10 cellular contexts compared by ENCODE assay signal in genomic region chr11:111539426-111540113, GRCh38. TPM values are rescaled to one million over a fixed set of nuclear protein-coding genes. Genes with fewer than 3 reads are reported as not detected.
A peak's percentile ranks its signal among the peaks of the same experiment; 100 is the strongest.
DNase-seq lines count a peak whose midpoint lies in the region; ATAC-seq and TF ChIP-seq lines count a peak whose summit lies in the region.
"Had no signal": no experiment of that assay in that cellular context is flagged by ENCODE, and none has a peak within 500 bp of the region (broad histone marks: within the 10 kb centered on the region; RNA-seq: fewer than 3 reads in every experiment).

No MANE protein-coding gene starts in this region.

- H2AFZ ChIP-seq in mesenchymal stem cell (ENCODE audit: low read depth, low read length) = no peak overlapping the region

- H4K8ac ChIP-seq in mesenchymal stem cell (ENCODE audit: low read length) = peak overlapping the region; percentile 16

- no peak overlapping the region for H3K23ac ChIP-seq in mesenchymal stem cell (ENCODE audit: low read length in 2 of 2)

- peaks cover 50% of the 10 kb centered on the region for H3K27me3 Mint-ChIP-seq in activated naive CD4-positive, alpha-beta T cell treated with anti-CD3 and anti-CD28 coated beads for 36 hours (ENCODE audit: low read depth)
- peaks cover 52% of the 10 kb centered on the region for H3K27me3 Mint-ChIP-seq in activated naive CD8-positive, alpha-beta T cell treated with anti-CD3 and anti-CD28 coated beads for 36 hours

- no peaks in the 10 kb centered on the region for H3K9me3 Mint-ChIP-seq in activated naive CD4-positive, alpha-beta T cell treated with anti-CD3 and anti-CD28 coated beads for 36 hours
- no peaks in the 10 kb centered on the region for H3K9me3 Mint-ChIP-seq in activated naive CD8-positive, alpha-beta T cell treated with anti-CD3 and anti-CD28 coated beads for 36 hours

- H3K4ac ChIP-seq in mesenchymal stem cell (ENCODE audit: low read depth in 1 of 2, low read length in 2 of 2) = peak overlapping the region in 1 of 2 experiments; percentile 81

- WGBS in mesenchymal stem cell = 59% methylated on average over 9 of the region's 9 CpGs

- peaks cover 22% of the 10 kb centered on the region for H3K4me1 Mint-ChIP-seq in activated naive CD4-positive, alpha-beta T cell treated with anti-CD3 and anti-CD28 coated beads for 36 hours (ENCODE audit: low read depth)
- H3K4me1 Mint-ChIP-seq in activated naive CD8-positive, alpha-beta T cell treated with anti-CD3 and anti-CD28 coated beads for 36 hours = peaks cover 61% of the 10 kb centered on the region

- H3K9me3 ChIP-seq in mesenchymal stem cell (ENCODE audit: control insufficient read depth, low read length) (no peaks in the 10 kb centered on the region), tibial artery (no peaks in the 10 kb centered on the region)

- intact Hi-C loops in activated naive CD4-positive, alpha-beta T cell treated with anti-CD3 and anti-CD28 coated beads for 36 hours (cut with micrococcal nuclease) = loop anchor here (1.0 to 2.0 kb wide), 3 partner anchors 8 to 25 kb away; partner anchors contain the start of gene HOATZ
- intact Hi-C loops in tibial artery (cut with DNase I; ENCODE audit: low total_unique reads) = no loop called here

- ATAC-seq in HG02798 (IDR thresholded peaks at IDR 0.05; ENCODE audit: poor library complexity, unreplicated experiment) = no peak
- no peak for ATAC-seq in GM18867 (IDR thresholded peaks at IDR 0.05; ENCODE audit: unreplicated experiment)

- peak overlapping the region in 1 of 2 experiments; percentile 96 for H3K14ac ChIP-seq in mesenchymal stem cell (ENCODE audit: low read length in 2 of 2)

- H2AK5ac ChIP-seq in mesenchymal stem cell (ENCODE audit: low read length, severe bottlenecking) = peak overlapping the region; percentile 12

- no peak overlapping the region for H4K91ac ChIP-seq in mesenchymal stem cell (ENCODE audit: low read length)

- CTCF ChIA-PET in activated naive CD4-positive, alpha-beta T cell treated with anti-CD3 and anti-CD28 coated beads for 36 hours (lab: Charles Lee) = interaction anchor here (1.2 to 1.3 kb wide), 2 partner anchors 9 to 85 kb away, joined by 3 to 4 read pairs; no protein-coding TSS in a partner anchor

- no peak overlapping the region for H3K27ac ChIP-seq in mesenchymal stem cell (ENCODE audit: low read length, poor library complexity, severe bottlenecking)
- peak overlapping the region; percentile 76 to 78 for H3K27ac ChIP-seq in tibial artery

- H3K9ac ChIP-seq in mesenchymal stem cell (ENCODE audit: low read length) = no peak overlapping the region

- DNase-seq in activated naive CD4-positive, alpha-beta T cell treated with anti-CD3 and anti-CD28 coated beads for 36 hours = peak; percentile 36
- DNase-seq in activated naive CD4-positive, alpha-beta T cell treated with Interleukin-2 at 50 U/mL for 16 hours = no peak
- DNase-seq in activated naive CD8-positive, alpha-beta T cell treated with anti-CD3 and anti-CD28 coated beads for 36 hours = peak; percentile 71
- peak; percentile 47 for DNase-seq in mesenchymal stem cell
- DNase-seq in tibial artery = no peak
- DNase-seq in hypothalamus (lab: John Stamatoyannopoulos, UW) = no peak
- DNase-seq: Calu3 had no signal

- peak overlapping the region in 1 of 2 experiments; percentile 96 for H2BK12ac ChIP-seq in mesenchymal stem cell (ENCODE audit: low read length in 2 of 2)

- H3K27me3 ChIP-seq in mesenchymal stem cell (ENCODE audit: control insufficient read depth in 1 of 2, insufficient read depth in 1 of 2, low read length in 2 of 2) = no peaks in the 10 kb centered on the region
- H3K27me3 ChIP-seq in tibial artery = no peaks in the 10 kb centered on the region

- H2BK120ac ChIP-seq in mesenchymal stem cell (ENCODE audit: low read depth, low read length) = no peak overlapping the region

- peak overlapping the region; percentile 49 for H3K4me3 Mint-ChIP-seq in activated naive CD4-positive, alpha-beta T cell treated with anti-CD3 and anti-CD28 coated beads for 36 hours
- H3K4me3 Mint-ChIP-seq in activated naive CD8-positive, alpha-beta T cell treated with anti-CD3 and anti-CD28 coated beads for 36 hours = peak overlapping the region; percentile 86

- H3K4me2 ChIP-seq in mesenchymal stem cell (ENCODE audit: low read length, poor library complexity, severe bottlenecking) = peak overlapping the region; percentile 93

- no peak overlapping the region for H2BK15ac ChIP-seq in mesenchymal stem cell (ENCODE audit: low read depth, poor library complexity, severe bottlenecking)

- peaks cover 0 to 5% of the 10 kb centered on the region in 2 experiments for H3K36me3 ChIP-seq in mesenchymal stem cell (ENCODE audit: control insufficient read depth in 1 of 2, insufficient read depth in 2 of 2, low read depth in 1 of 2, low read length in 2 of 2)
- peaks cover 0 to 7% (median 0%) of the 10 kb centered on the region in 3 donors for H3K36me3 ChIP-seq in tibial artery

- no peak overlapping the region for H2BK5ac ChIP-seq in mesenchymal stem cell (ENCODE audit: low read depth, low read length, poor library complexity, severe bottlenecking)

- peaks cover 17% of the 10 kb centered on the region for H3K4me1 ChIP-seq in mesenchymal stem cell (ENCODE audit: control insufficient read depth, insufficient read depth, low read depth, low read length)
- H3K4me1 ChIP-seq in tibial artery = peaks cover 0 to 26% (median 7%) of the 10 kb centered on the region in 4 donors

- TF ChIP-seq CTCF in tibial artery (IDR thresholded peaks at IDR 0.05) = no peak

- H3K18ac ChIP-seq in mesenchymal stem cell (ENCODE audit: low read depth in 1 of 2, low read length in 2 of 2) = peak overlapping the region; percentile 2 to 97

- H3K27ac Mint-ChIP-seq in activated naive CD4-positive, alpha-beta T cell treated with anti-CD3 and anti-CD28 coated beads for 36 hours = peak overlapping the region; percentile 61
- H3K27ac Mint-ChIP-seq in activated naive CD8-positive, alpha-beta T cell treated with anti-CD3 and anti-CD28 coated beads for 36 hours = peak overlapping the region; percentile 87

- peaks cover 11% of the 10 kb centered on the region for H3K79me1 ChIP-seq in mesenchymal stem cell (replicated peaks; ENCODE audit: low read length, poor library complexity, severe bottlenecking)

- H3K36me3 Mint-ChIP-seq in activated naive CD4-positive, alpha-beta T cell treated with anti-CD3 and anti-CD28 coated beads for 36 hours (ENCODE audit: low read depth) = no peaks in the 10 kb centered on the region
- H3K36me3 Mint-ChIP-seq in activated naive CD8-positive, alpha-beta T cell treated with anti-CD3 and anti-CD28 coated beads for 36 hours = peaks cover 35% of the 10 kb centered on the region

- H3K4me3 ChIP-seq in mesenchymal stem cell (ENCODE audit: insufficient read depth in 1 of 2, low read depth in 1 of 2, low read length in 2 of 2) = peak overlapping the region in 1 of 2 experiments; percentile 85
- H3K4me3 ChIP-seq in tibial artery = peak overlapping the region; percentile 69 to 74

RNA-seq across cellular contexts. Expression of gene LAYN, which starts 0.9 kb away (rescaled TPM):
- total RNA-seq in activated naive CD4-positive, alpha-beta T cell treated with anti-CD3 and anti-CD28 coated beads for 36 hours = 1 to 10 TPM; 3.5 to 4.1 TPM
- total RNA-seq in activated naive CD8-positive, alpha-beta T cell treated with anti-CD3 and anti-CD28 coated beads for 36 hours = 10 to 100 TPM; 57.4 to 63.2 TPM
- polyA plus RNA-seq in mesenchymal stem cell (2013, experiment 1 of 2) = 41.2 TPM
- 40.6 TPM for polyA plus RNA-seq in mesenchymal stem cell (2013, experiment 2 of 2)

RNA-seq across cellular contexts. Expression of gene HOATZ, which starts 25.0 kb away (rescaled TPM):
- total RNA-seq in activated naive CD4-positive, alpha-beta T cell treated with anti-CD3 and anti-CD28 coated beads for 36 hours = not detected
- not detected for total RNA-seq in activated naive CD8-positive, alpha-beta T cell treated with anti-CD3 and anti-CD28 coated beads for 36 hours
- polyA plus RNA-seq in mesenchymal stem cell (2013, experiment 1 of 2) = 0.07 TPM
- 0.07 TPM for polyA plus RNA-seq in mesenchymal stem cell (2013, experiment 2 of 2)
- total RNA-seq: Calu3, LHCN-M2 had no signal

RNA-seq across cellular contexts. Expression of gene BTG4, which starts 27.4 kb away (rescaled TPM):
- total RNA-seq in activated naive CD4-positive, alpha-beta T cell treated with anti-CD3 and anti-CD28 coated beads for 36 hours = not detected
- under 1 TPM; 0.30 to 0.62 TPM for total RNA-seq in activated naive CD8-positive, alpha-beta T cell treated with anti-CD3 and anti-CD28 coated beads for 36 hours
- polyA plus RNA-seq in mesenchymal stem cell (2013, experiment 1 of 2) = 0.07 TPM
- 0.04 TPM for polyA plus RNA-seq in mesenchymal stem cell (2013, experiment 2 of 2)
- total RNA-seq: Calu3 had no signal

Comparison
In these comparisons a context has a peak if more than half of its experiments do, and no peak if none do; other contexts are left out.
1. DNase-seq: peak in activated naive CD4-positive, alpha-beta T cell treated with anti-CD3 and anti-CD28 coated beads for 36 hours (single experiment), activated naive CD8-positive, alpha-beta T cell treated with anti-CD3 and anti-CD28 coated beads for 36 hours (single experiment) and mesenchymal stem cell (single experiment); none in activated naive CD4-positive, alpha-beta T cell treated with Interleukin-2 at 50 U/mL for 16 hours (single experiment), tibial artery (0 of 2) and hypothalamus (0 of 51).
2. RNA of gene LAYN, which starts 0.9 kb away (total RNA-seq): 57.4 to 63.2 TPM in activated naive CD8-positive, alpha-beta T cell treated with anti-CD3 and anti-CD28 coated beads for 36 hours; 3.5 to 4.1 TPM in activated naive CD4-positive, alpha-beta T cell treated with anti-CD3 and anti-CD28 coated beads for 36 hours; every median in the first group is over 10 times any median in the second.